Comparison of ENCODE assay signal across 16 cellular contexts in genomic region chr1:103275725-103276124, GRCh38.
DNase-seq lines count a peak whose midpoint lies in the region; ATAC-seq and TF ChIP-seq lines count a peak whose summit lies in the region.
"Had no signal": no experiment of that assay in that cellular context is flagged by ENCODE, and none has a peak within 500 bp of the region (broad histone marks: within the 10 kb centered on the region; RNA-seq: fewer than 3 reads in every experiment).

No MANE protein-coding gene starts in this region.

- no peak overlapping the region for H3K4ac ChIP-seq in mesenchymal stem cell (ENCODE audit: low read depth in 1 of 2, low read length in 2 of 2)

- no peak for TF ChIP-seq CTCF in gastroesophageal sphincter (IDR thresholded peaks at IDR 0.05)

- no peak for TF ChIP-seq EP300 in gastroesophageal sphincter (IDR thresholded peaks at IDR 0.05)

- 0 out of 2 replicates have a peak overlapping the region, but pooled peaks have one; percentile 18 for H2AFZ ChIP-seq in GM23248
- no peak overlapping the region for H2AFZ ChIP-seq in mesenchymal stem cell (ENCODE audit: low read depth, low read length)

- H3K9me3 ChIP-seq in GM23248 (ENCODE audit: low read depth) = no peaks in the 10 kb centered on the region
- H3K9me3 ChIP-seq in mesenchymal stem cell (ENCODE audit: control insufficient read depth, low read length) = no peaks in the 10 kb centered on the region
- H3K9me3 ChIP-seq in gastroesophageal sphincter = no peaks in the 10 kb centered on the region
- H3K9me3 ChIP-seq: HAP-1 had no signal

- no peak overlapping the region for H2BK5ac ChIP-seq in mesenchymal stem cell (ENCODE audit: low read depth, low read length, poor library complexity, severe bottlenecking)

- no peak overlapping the region for H2BK12ac ChIP-seq in mesenchymal stem cell (ENCODE audit: low read length in 2 of 2)

- no peak overlapping the region for H4K8ac ChIP-seq in mesenchymal stem cell (ENCODE audit: low read length)

- no peak overlapping the region for H3K27ac ChIP-seq in GM23248
- H3K27ac ChIP-seq in mesenchymal stem cell (ENCODE audit: low read length, poor library complexity, severe bottlenecking) = no peak overlapping the region
- H3K27ac ChIP-seq in gastroesophageal sphincter = no peak overlapping the region

- H3K36me3 ChIP-seq in GM23248 (ENCODE audit: low read depth) (no peaks in the 10 kb centered on the region), mesenchymal stem cell (ENCODE audit: control insufficient read depth in 1 of 2, insufficient read depth in 2 of 2, low read depth in 1 of 2, low read length in 2 of 2) (no peaks in the 10 kb centered on the region), gastroesophageal sphincter (no peaks in the 10 kb centered on the region)
- H3K36me3 ChIP-seq: HAP-1 had no signal

- H4K91ac ChIP-seq in mesenchymal stem cell (ENCODE audit: low read length) = no peak overlapping the region

- no peak overlapping the region for H2BK15ac ChIP-seq in mesenchymal stem cell (ENCODE audit: low read depth, poor library complexity, severe bottlenecking)

- H3K14ac ChIP-seq in mesenchymal stem cell (ENCODE audit: low read length in 2 of 2) = no peak overlapping the region

- no peak overlapping the region for H3K23ac ChIP-seq in mesenchymal stem cell (ENCODE audit: low read length in 2 of 2)

- H3K79me1 ChIP-seq in mesenchymal stem cell (replicated peaks; ENCODE audit: low read length, poor library complexity, severe bottlenecking) = no peaks in the 10 kb centered on the region

- H3K9ac ChIP-seq in GM23248 = no peak overlapping the region
- H3K9ac ChIP-seq in mesenchymal stem cell (ENCODE audit: low read length) = no peak overlapping the region

- H3K18ac ChIP-seq in mesenchymal stem cell (ENCODE audit: low read depth in 1 of 2, low read length in 2 of 2) = no peak overlapping the region

- no peaks in the 10 kb centered on the region for H3K9me2 ChIP-seq in GM23248 (ENCODE audit: insufficient read depth)

- DNase-seq in GM23248 (no peak), NOMO-1 treated with DMSO at 0.1 percent for 48 hours (lab: John Stamatoyannopoulos, UW; ENCODE audit: unreplicated experiment) (peak; percentile 91), amniotic epithelial cell (ENCODE audit: low read depth) (peak; percentile 18), mesenchymal stem cell (peak; percentile 29), NCI-H82 treated with DMSO at 0.1 percent for 48 hours (lab: John Stamatoyannopoulos, UW; ENCODE audit: unreplicated experiment) (no peak), COR-L47 (lab: John Stamatoyannopoulos, UW) (no peak)
- DNase-seq: EL, NCI-H1048, NCI-H1436 treated with DMSO at 0.1 percent for 48 hours, NCI-H2029 treated with DMSO at 0.1 percent for 48 hours, NCI-H82, PC-3, T-helper 1 cell had no signal

- no peak overlapping the region for H3K4me3 ChIP-seq in GM23248
- no peak overlapping the region for H3K4me3 ChIP-seq in mesenchymal stem cell (ENCODE audit: insufficient read depth in 1 of 2, low read depth in 1 of 2, low read length in 2 of 2)
- H3K4me3 ChIP-seq in gastroesophageal sphincter = no peak overlapping the region
- H3K4me3 ChIP-seq: HAP-1 had no signal

- H3K4me2 ChIP-seq in GM23248 (ENCODE audit: unreplicated experiment) (no peak overlapping the region), mesenchymal stem cell (ENCODE audit: low read length, poor library complexity, severe bottlenecking) (no peak overlapping the region)

- no peak overlapping the region for H2BK120ac ChIP-seq in mesenchymal stem cell (ENCODE audit: low read depth, low read length)

- H3K79me2 ChIP-seq in GM23248 (ENCODE audit: insufficient read depth) = no peaks in the 10 kb centered on the region

- no peak for TF ChIP-seq POLR2A in gastroesophageal sphincter (IDR thresholded peaks at IDR 0.05)

- 21 to 23% methylated on average over 1 of the region's 1 CpG for WGBS in GM23248 (ENCODE audit: low coverage in 1 of 2, low lambda C conversion rate in 2 of 2, missing lambda C conversion rate in 2 of 2), 2 experiments
- no CpG with 5 or more reads among the region's 1 CpG for WGBS in mesenchymal stem cell
- WGBS in gastroesophageal sphincter (ENCODE audit: low coverage in 1 of 2), 2 donors = 29 to 71% methylated on average over 1 of the region's 1 CpG

- no peaks in the 10 kb centered on the region for H3F3A ChIP-seq in GM23248 (ENCODE audit: insufficient read depth)

- H3K4me1 ChIP-seq in GM23248 (ENCODE audit: insufficient read depth) (0 out of 2 replicates have a peak, but pooled peaks cover 4% of the 10 kb centered on the region), mesenchymal stem cell (ENCODE audit: control insufficient read depth, insufficient read depth, low read depth, low read length) (peaks cover 2% of the 10 kb centered on the region), gastroesophageal sphincter (no peaks in the 10 kb centered on the region)

- in situ Hi-C loops in GM23248 (cut with MboI) = no loop called here

- H3K27me3 ChIP-seq in GM23248 (replicated peaks; ENCODE audit: insufficient read depth) (no peaks in the 10 kb centered on the region), mesenchymal stem cell (ENCODE audit: control insufficient read depth in 1 of 2, insufficient read depth in 1 of 2, low read length in 2 of 2) (no peaks in the 10 kb centered on the region), gastroesophageal sphincter (no peaks in the 10 kb centered on the region)

- H2AK5ac ChIP-seq in mesenchymal stem cell (ENCODE audit: low read length, severe bottlenecking) = no peak overlapping the region

- ATAC-seq in gastroesophageal sphincter (no peak), HG02642 (IDR thresholded peaks at IDR 0.05; ENCODE audit: poor library complexity, unreplicated experiment) (no peak)
- ATAC-seq: PC-3 had no signal

- no peaks in the 10 kb centered on the region for H4K20me1 ChIP-seq in GM23248 (ENCODE audit: insufficient read depth)

Comparison
In these comparisons a context has a peak if more than half of its experiments do, and no peak if none do; other contexts are left out.
1. DNase-seq: peak in NOMO-1 treated with DMSO at 0.1 percent for 48 hours (single experiment), amniotic epithelial cell (single experiment) and mesenchymal stem cell (single experiment); none in GM23248 (single experiment), NCI-H82 treated with DMSO at 0.1 percent for 48 hours (single experiment) and COR-L47 (single experiment).